In genomic region chr18:45241982-45242565, GRCh38 we compare ENCODE assay signal across 1 cellular context.
A peak's percentile ranks its signal among the peaks of the same experiment; 100 is the strongest.
TF ChIP-seq lines count a peak whose summit lies in the region.

No MANE protein-coding gene starts in this region.

TF ChIP-seq in liver, 16 proteins besides CTCF, POLR2A, EP300 and RAD21 (continued from another document):
- TF ChIP-seq REST (IDR thresholded peaks at IDR 0.05) (peak; percentile 18), FOXA2 (IDR thresholded peaks at IDR 0.05) (no peak), HNF4G (IDR thresholded peaks at IDR 0.05) (no peak), JUND (IDR thresholded peaks at IDR 0.05) (peak in 1 of 2 donors; percentile 25), HNF4A (conservative IDR thresholded peaks at IDR 0.05) (peak in 1 of 2 donors; percentile 34), YY1 (IDR thresholded peaks at IDR 0.05) (peak; percentile 75), GABPA (IDR thresholded peaks at IDR 0.05 in 1 of 2, conservative IDR thresholded peaks at IDR 0.05 in 1 of 2) (no peak), EGR1 (IDR thresholded peaks at IDR 0.05; ENCODE audit: low read depth in 2 of 2) (no peak), TAF1 (conservative IDR thresholded peaks at IDR 0.05) (no peak)
- TF ChIP-seq, protein P1, sequence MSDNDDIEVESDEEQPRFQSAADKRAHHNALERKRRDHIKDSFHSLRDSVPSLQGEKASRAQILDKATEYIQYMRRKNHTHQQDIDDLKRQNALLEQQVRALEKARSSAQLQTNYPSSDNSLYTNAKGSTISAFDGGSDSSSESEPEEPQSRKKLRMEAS (IDR thresholded peaks at IDR 0.05), result peak; percentile 45
- TF ChIP-seq, protein P2, sequence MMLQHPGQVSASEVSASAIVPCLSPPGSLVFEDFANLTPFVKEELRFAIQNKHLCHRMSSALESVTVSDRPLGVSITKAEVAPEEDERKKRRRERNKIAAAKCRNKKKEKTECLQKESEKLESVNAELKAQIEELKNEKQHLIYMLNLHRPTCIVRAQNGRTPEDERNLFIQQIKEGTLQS (IDR thresholded peaks at IDR 0.05), result no peak
